Comparison of ENCODE assay signal across 15 cellular contexts in genomic region chr4:13881880-13882279, GRCh38.
DNase-seq lines count a peak whose midpoint lies in the region; ATAC-seq and TF ChIP-seq lines count a peak whose summit lies in the region.
"Had no signal": no experiment of that assay in that cellular context is flagged by ENCODE, and none has a peak within 500 bp of the region (broad histone marks: within the 10 kb centered on the region; RNA-seq: fewer than 3 reads in every experiment).

No MANE protein-coding gene starts in this region.

- H3K9me3 Mint-ChIP-seq in type B pancreatic cell = no peaks in the 10 kb centered on the region
- H3K9me3 Mint-ChIP-seq: memory B cell; stimulated activated memory B cell treated with anti-CD40 and anti-IgM and Interleukin-4, amounts not matched to agents 10 μg/mL and 1 μg/mL and 100 μg/mL, for 72 hours had no signal

- H3K9me3 ChIP-seq in BE2C = peaks cover 3% of the 10 kb centered on the region; the same call in 1 of the 2 replicates
- H3K9me3 ChIP-seq: gastroesophageal sphincter, neutrophil had no signal

- no peak overlapping the region for H3K27ac Mint-ChIP-seq in type B pancreatic cell
- H3K27ac Mint-ChIP-seq: memory B cell; stimulated activated memory B cell treated with anti-CD40 and anti-IgM and Interleukin-4, amounts not matched to agents 10 μg/mL and 1 μg/mL and 100 μg/mL, for 72 hours had no signal

- no peaks in the 10 kb centered on the region for H3K27me3 ChIP-seq in BE2C
- H3K27me3 ChIP-seq: gastroesophageal sphincter, neutrophil had no signal

- H3K36me3 ChIP-seq in BE2C = no peaks in the 10 kb centered on the region
- H3K36me3 ChIP-seq: gastroesophageal sphincter, neutrophil had no signal

- H3K4me1 Mint-ChIP-seq in type B pancreatic cell (ENCODE audit: unreplicated experiment) = no peaks in the 10 kb centered on the region

- no peaks in the 10 kb centered on the region for H3K4me1 ChIP-seq in BE2C
- H3K4me1 ChIP-seq: gastroesophageal sphincter had no signal

- intact Hi-C loops in Right ventricle myocardium superior (cut with DNase I) (no loop called here), Right ventricle myocardium inferior (cut with DNase I) (no loop called here)

- no peaks in the 10 kb centered on the region for H3K36me3 Mint-ChIP-seq in type B pancreatic cell
- H3K36me3 Mint-ChIP-seq: memory B cell; stimulated activated memory B cell treated with anti-CD40 and anti-IgM and Interleukin-4, amounts not matched to agents 10 μg/mL and 1 μg/mL and 100 μg/mL, for 72 hours had no signal

- H3K4me3 ChIP-seq in fibroblast of mammary gland (ENCODE audit: control insufficient read depth, low read depth, low read length) (no peak overlapping the region), retinal pigment epithelial cell (ENCODE audit: low read length) (no peak overlapping the region), BE2C (ENCODE audit: low read depth, low read length) (no peak overlapping the region)
- H3K4me3 ChIP-seq: gastroesophageal sphincter had no signal

- ATAC-seq in Right ventricle myocardium superior (ENCODE audit: poor library complexity) (peak; percentile 34), Right ventricle myocardium inferior (no peak), SK-N-SH treated with all-trans-retinoic acid at 6 μM for 48 hours (peak; percentile 66)
- ATAC-seq: gastroesophageal sphincter; stimulated activated memory B cell treated with anti-CD40 and anti-IgM and Interleukin-4, amounts not matched to agents 10 μg/mL and 1 μg/mL and 100 μg/mL, for 72 hours had no signal

- DNase-seq in Right ventricle myocardium superior = no peak
- no peak for DNase-seq in Right ventricle myocardium inferior (ENCODE audit: missing footprints)
- no peak for DNase-seq in fibroblast of mammary gland (ENCODE audit: low read depth)
- DNase-seq in retinal pigment epithelial cell (ENCODE audit: low read depth) = no peak
- no peak for DNase-seq in NK-92 treated with Interleukin-12 subunit alpha and Interleukin-12 subunit beta, amount 100 ng/mL, for 24 hours (lab: John Stamatoyannopoulos, UW)
- no peak for DNase-seq in type B pancreatic cell (ENCODE audit: extremely low spot score, unreplicated experiment)
- DNase-seq in BE2C = no peak
- DNase-seq: activated effector memory CD4-positive, alpha-beta T cell treated with Interleukin-2 at 50 U/mL for 16 hours; NCI-H446 treated with DMSO at 0.1 percent for 48 hours; small intestine had no signal

- H3K4me3 Mint-ChIP-seq in type B pancreatic cell = no peak overlapping the region
- H3K4me3 Mint-ChIP-seq: memory B cell; stimulated activated memory B cell treated with anti-CD40 and anti-IgM and Interleukin-4, amounts not matched to agents 10 μg/mL and 1 μg/mL and 100 μg/mL, for 72 hours had no signal

- no peaks in the 10 kb centered on the region for H3K27me3 Mint-ChIP-seq in type B pancreatic cell
- H3K27me3 Mint-ChIP-seq: stimulated activated memory B cell treated with anti-CD40 and anti-IgM and Interleukin-4, amounts not matched to agents 10 μg/mL and 1 μg/mL and 100 μg/mL, for 72 hours had no signal

- TF ChIP-seq CTCF in fibroblast of mammary gland (conservative IDR thresholded peaks at IDR 0.05; ENCODE audit: control insufficient read depth, insufficient read depth, low read depth, low read length) (peak; percentile 3), retinal pigment epithelial cell (conservative IDR thresholded peaks at IDR 0.05; ENCODE audit: low read depth, low read length) (peak; percentile 10), type B pancreatic cell (conservative IDR thresholded peaks at IDR 0.05) (no peak), BE2C (IDR thresholded peaks at IDR 0.05; ENCODE audit: low read depth, low read length) (no peak)

TF ChIP-seq in SK-N-SH treated with all-trans-retinoic acid at 6 μM for 48 hours, 23 proteins besides CTCF, POLR2A, EP300 and RAD21:
- TF ChIP-seq TOX (CRISPR knock-in tag; IDR thresholded peaks at IDR 0.05; ENCODE audit: borderline replicate concordance) = no peak
- no peak for TF ChIP-seq ZNF8 (CRISPR knock-in tag; IDR thresholded peaks at IDR 0.05)
- no peak for TF ChIP-seq ZNF70 (CRISPR knock-in tag; IDR thresholded peaks at IDR 0.05)
- no peak for TF ChIP-seq RARB (CRISPR knock-in tag; IDR thresholded peaks at IDR 0.05)
- TF ChIP-seq ISL1 (CRISPR knock-in tag; IDR thresholded peaks at IDR 0.05) = no peak

Comparison
In these comparisons a context has a peak if more than half of its experiments do, and no peak if none do; other contexts are left out.
1. CTCF ChIP-seq: peak in fibroblast of mammary gland (single experiment) and retinal pigment epithelial cell (single experiment); none in type B pancreatic cell (single experiment) and BE2C (single experiment).